Comparison of ENCODE assay signal across 26 cellular contexts in the genomic region with DNA sequence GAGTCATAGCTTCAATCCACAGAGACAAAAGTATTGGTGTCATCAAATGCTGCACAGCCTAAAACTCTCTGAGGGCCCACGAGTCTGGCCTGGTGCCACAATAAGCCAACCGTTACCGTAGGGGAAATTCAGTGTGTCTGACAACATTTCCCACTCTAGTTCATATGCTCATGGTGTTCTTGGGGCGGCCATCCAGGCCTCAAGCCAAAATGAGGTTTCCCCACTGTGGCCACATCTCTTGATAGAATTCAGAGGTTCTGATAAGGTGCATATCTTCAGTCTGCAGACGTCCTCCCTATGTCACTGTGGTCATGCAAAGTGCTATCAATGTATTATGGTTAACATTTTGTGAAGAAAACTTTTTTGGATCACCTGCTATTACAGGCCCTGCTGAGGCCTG.
"Had no signal": no experiment of that assay in that cellular context is flagged by ENCODE, and none has a peak within 500 bp of the region (broad histone marks: within the 10 kb centered on the region; RNA-seq: fewer than 3 reads in every experiment).

No MANE protein-coding gene starts in this region.

- H3K4me3 ChIP-seq: adrenal gland, breast epithelium, SJSA1 had no signal

- ATAC-seq: activated CD4-positive, alpha-beta T cell treated with anti-CD3 and anti-CD28 coated beads for 36 hours; activated CD8-positive, alpha-beta T cell treated with anti-CD3 and anti-CD28 coated beads for 36 hours; activated T-cell treated with anti-CD3 and anti-CD28 coated beads, Interleukin-2, amount 50 U/mL, for 72 hours; Panc1; SK-N-SH treated with all-trans-retinoic acid at 6 μM for 48 hours had no signal

- H3K36me3 ChIP-seq: adrenal gland, breast epithelium, SJSA1, WERI-Rb-1 had no signal

- DNase-seq: activated CD4-positive, alpha-beta T cell treated with anti-CD3 and anti-CD28 coated beads for 36 hours; activated CD4-positive, alpha-beta T cell treated with anti-CD3 and anti-CD28 coated beads, Interleukin-2, amount 50 U/mL, for 1 hour; activated CD8-positive, alpha-beta memory T cell treated with anti-CD3 and anti-CD28 coated beads, Interleukin-2, amount 50 U/mL, for 4 hours; activated CD8-positive, alpha-beta T cell treated with anti-CD3 and anti-CD28 coated beads for 36 hours; activated naive CD4-positive, alpha-beta T cell treated with anti-CD3 and anti-CD28 coated beads, Interleukin-2, amount 50 U/mL, for 16 hours; activated naive CD8-positive, alpha-beta T cell treated with anti-CD3 and anti-CD28 coated beads, Interleukin-2, amount 10 ng/mL, durations not matched to agents 7 days and 5 days; activated T-cell treated with anti-CD3 and anti-CD28 coated beads, Interleukin-2, amount 50 U/mL, for 72 hours; adrenal gland; anterior cingulate cortex; caudate nucleus; NCI-H1092; NCI-H1417 treated with DMSO at 0.1 percent for 48 hours; NCI-H1694; NCI-H2029 treated with DMSO at 0.1 percent for 48 hours; NCI-H345; NCI-H510A; NCI-H526 treated with DMSO at 0.1 percent for 48 hours; NCI-H82; RPMI8226; SHP77; WERI-Rb-1 had no signal

- H3K27me3 ChIP-seq: adrenal gland, breast epithelium, SJSA1 had no signal

- H3K27ac ChIP-seq: adrenal gland, breast epithelium, KMS-11, SJSA1, WERI-Rb-1 had no signal

- H3K4me1 ChIP-seq: adrenal gland, breast epithelium, SJSA1 had no signal

- H3K9me3 ChIP-seq: adrenal gland, breast epithelium, SJSA1 had no signal

- H3K9ac ChIP-seq: KMS-11 had no signal

- H3K4me2 ChIP-seq: KMS-11 had no signal
